In the genomic region with DNA sequence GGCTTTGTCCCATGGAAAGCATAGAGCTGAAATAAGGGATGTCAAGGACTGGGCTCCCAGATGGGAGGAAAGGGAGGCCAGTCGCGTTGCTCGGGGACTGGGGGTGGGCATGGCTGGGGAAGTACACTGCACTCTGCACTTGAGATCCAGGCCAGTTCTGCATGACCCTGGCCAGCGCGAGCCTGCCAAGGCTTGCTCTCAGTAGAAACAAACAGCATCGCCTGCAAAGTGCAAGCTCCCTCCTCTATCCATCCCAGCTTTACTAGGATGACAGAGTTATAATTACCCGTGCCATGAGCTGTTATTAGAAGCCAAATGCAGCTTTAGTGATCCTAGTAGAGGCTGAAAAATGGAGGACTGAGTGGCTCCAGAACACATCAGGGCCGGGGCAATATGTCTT, we compare ENCODE assay signal across 14 cellular contexts. TPM values are rescaled to one million over a fixed set of nuclear protein-coding genes. Genes with fewer than 3 reads are reported as not detected.
DNase-seq lines count a peak whose midpoint lies in the region; ATAC-seq and TF ChIP-seq lines count a peak whose summit lies in the region.
"Had no signal": no experiment of that assay in that cellular context is flagged by ENCODE, and none has a peak within 500 bp of the region (broad histone marks: within the 10 kb centered on the region; RNA-seq: fewer than 3 reads in every experiment).

No MANE protein-coding gene starts in this region.

- no peaks in the 10 kb centered on the region for H3K9me3 ChIP-seq in right lobe of liver
- no peaks in the 10 kb centered on the region for H3K9me3 ChIP-seq in stomach
- H3K9me3 ChIP-seq: tibial nerve had no signal

- TF ChIP-seq CTCF in right lobe of liver (IDR thresholded peaks at IDR 0.05): no peak
- TF ChIP-seq CTCF in stomach (IDR thresholded peaks at IDR 0.05): no peak

- no peaks in the 10 kb centered on the region for H3K4me1 ChIP-seq in right lobe of liver
- H3K4me1 ChIP-seq in stomach: peaks cover 16 to 77% (median 33%) of the 10 kb centered on the region in 4 donors

- H3K4me3 ChIP-seq in right lobe of liver (no peak overlapping the region), stomach (no peak overlapping the region)
- H3K4me3 ChIP-seq: tibial nerve had no signal

- DNase-seq in NCI-H2227 treated with DMSO at 0.1 percent for 48 hours (lab: John Stamatoyannopoulos, UW) (peak; percentile 79), right lobe of liver (no peak), stomach (no peak), SIG-M5 (lab: John Stamatoyannopoulos, UW) (no peak), GM03348 (ENCODE audit: low spot score) (no peak)
- DNase-seq in activated CD8-positive, alpha-beta memory T cell treated with anti-CD3 and anti-CD28 coated beads for 24 hours: no peak
- DNase-seq: activated CD4-positive, alpha-beta T cell treated with anti-CD3 and anti-CD28 coated beads for 4 hours; CD4-positive, alpha-beta T cell; DMS53; GOT3; NCI-H748 treated with DMSO at 0.1 percent for 48 hours had no signal

- 28% methylated on average over 4 of the region's 8 CpGs for WGBS in right lobe of liver (ENCODE audit: insufficient coverage, low coverage, low lambda C conversion rate, missing lambda C conversion rate)
- WGBS in stomach, 5 donors: 55 to 69% (median 64%) methylated on average over 8 of the region's 8 CpGs

- no peak for TF ChIP-seq POLR2A in right lobe of liver (IDR thresholded peaks at IDR 0.05)
- no peak for TF ChIP-seq POLR2A in stomach (IDR thresholded peaks at IDR 0.05)

- H3K27me3 ChIP-seq in right lobe of liver: no peaks in the 10 kb centered on the region
- no peaks in the 10 kb centered on the region for H3K27me3 ChIP-seq in stomach
- H3K27me3 ChIP-seq: tibial nerve had no signal

- intact Hi-C loops in right lobe of liver (cut with DNase I): no loop called here
- intact Hi-C loops in stomach (cut with DNase I; ENCODE audit: low total_unique reads): no loop called here

- TF ChIP-seq EP300 in stomach (IDR thresholded peaks at IDR 0.05): no peak

- H3K36me3 ChIP-seq in right lobe of liver (no peaks in the 10 kb centered on the region), stomach (no peaks in the 10 kb centered on the region)
- H3K36me3 ChIP-seq: tibial nerve had no signal

- ATAC-seq in esophagus mucosa (peak; percentile 17), right lobe of liver (peak; percentile 34 to 63 (median 52)), GM19463 (IDR thresholded peaks at IDR 0.05; ENCODE audit: unreplicated experiment) (no peak)

- H3K27ac ChIP-seq in right lobe of liver (no peak overlapping the region), stomach (peak overlapping the region in 4 of 5 donors; percentile 48 to 75 (median 68))
- H3K27ac ChIP-seq: tibial nerve had no signal

RNA-seq across cellular contexts. Expression of a gene that starts 43.9 kb away (rescaled TPM):
- total RNA-seq in esophagus mucosa (144 TPM), right lobe of liver (100 to 1,000 TPM in 1 of 6 experiments, 10 to 100 TPM in 5; 10.8 to 105 (median 32.5) TPM), stomach (100 to 1,000 TPM in 3 of 5 donors, 10 to 100 TPM in 2; 39.3 to 605 (median 130) TPM)
- 100 to 1,000 TPM; 111 to 122 (median 115) TPM for polyA plus RNA-seq in stomach

Comparison
In these comparisons a context has a peak if more than half of its experiments do, and no peak if none do; other contexts are left out.
1. H3K27ac ChIP-seq: peak in stomach (4 of 5); none in right lobe of liver (0 of 3).